Comparison of ENCODE assay signal across 1 cellular context in the genomic region with DNA sequence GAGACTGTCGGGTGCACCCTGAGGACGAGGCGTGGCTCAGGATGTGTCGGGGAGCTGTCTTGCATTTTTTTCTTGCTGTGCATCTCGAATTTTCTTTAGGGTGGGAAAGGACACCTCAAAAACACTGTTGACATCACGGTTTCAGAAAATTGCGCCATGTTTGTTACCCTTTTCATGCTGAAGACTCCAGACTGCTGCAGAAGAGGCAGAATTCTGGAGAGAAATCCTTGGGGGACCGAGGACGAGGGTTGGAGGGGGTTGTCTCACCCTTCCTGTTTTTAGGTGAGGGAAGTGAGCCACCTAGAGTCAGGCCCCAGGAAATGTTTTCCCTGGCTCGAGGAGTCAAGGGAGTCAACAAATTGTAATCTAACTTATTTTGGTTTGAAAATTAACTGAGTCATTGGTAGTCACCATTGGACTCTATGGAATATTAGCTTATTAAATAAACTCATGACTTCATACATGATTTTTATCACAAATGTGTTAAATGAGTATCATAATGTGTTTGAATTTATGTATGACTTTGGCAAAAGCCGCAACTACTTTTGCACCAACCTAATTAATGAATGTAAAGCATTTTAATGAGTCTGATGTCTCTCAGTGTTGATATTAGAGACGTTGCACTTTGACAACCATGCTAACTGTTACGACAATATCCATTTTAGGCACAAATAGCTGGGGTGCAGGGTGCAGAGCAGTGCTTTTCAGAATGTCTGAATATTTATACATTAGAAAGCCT.
A peak's percentile ranks its signal among the peaks of the same experiment; 100 is the strongest.
TF ChIP-seq lines count a peak whose summit lies in the region.

No MANE protein-coding gene starts in this region.

TF ChIP-seq in K562, 482 proteins besides CTCF, POLR2A, EP300 and RAD21 (continues in another document):
- TF ChIP-seq, protein P1, sequence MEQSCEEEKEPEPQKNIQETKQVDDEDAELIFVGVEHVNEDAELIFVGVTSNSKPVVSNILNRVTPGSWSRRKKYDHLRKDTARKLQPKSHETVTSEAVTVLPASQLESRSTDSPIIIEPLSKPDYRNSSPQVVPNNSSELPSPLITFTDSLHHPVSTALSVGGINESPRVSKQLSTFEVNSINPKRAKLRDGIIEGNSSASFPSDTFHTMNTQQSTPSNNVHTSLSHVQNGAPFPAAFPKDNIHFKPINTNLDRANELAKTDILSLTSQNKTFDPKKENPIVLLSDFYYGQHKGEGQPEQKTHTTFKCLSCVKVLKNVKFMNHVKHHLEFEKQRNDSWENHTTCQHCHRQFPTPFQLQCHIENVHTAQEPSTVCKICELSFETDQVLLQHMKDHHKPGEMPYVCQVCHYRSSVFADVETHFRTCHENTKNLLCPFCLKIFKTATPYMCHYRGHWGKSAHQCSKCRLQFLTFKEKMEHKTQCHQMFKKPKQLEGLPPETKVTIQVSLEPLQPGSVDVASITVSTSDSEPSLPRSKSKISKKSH (CRISPR knock-in tag; IDR thresholded peaks at IDR 0.05), result no peak
- TF ChIP-seq CBX1 (IDR thresholded peaks at IDR 0.05; ENCODE audit: low read depth) (0 out of 2 replicates have a peak, but pooled peaks have one; percentile 12), MYC (IDR thresholded peaks at IDR 0.05; ENCODE audit: low read depth, low read length) (peak; percentile 32; the same call in 1 of the 2 replicates), MYC (CRISPR knock-in tag; IDR thresholded peaks at IDR 0.05; ENCODE audit: borderline replicate concordance, low read depth) (no peak), MEIS2 (IDR thresholded peaks at IDR 0.05; ENCODE audit: partially characterized antibody) (no peak), RCOR1 (IDR thresholded peaks at IDR 0.05; ENCODE audit: borderline replicate concordance in 1 of 2, low read depth in 2 of 2, low read length in 2 of 2) (0 out of 4 replicates have a peak, but pooled peaks of 1 of the 2 experiments have one; percentile 4), SMAD2 (IDR thresholded peaks at IDR 0.05; ENCODE audit: low read depth, low read length) (no peak), ARNT (IDR thresholded peaks at IDR 0.05) (peak in 1 of 2 experiments; percentile 40; a peak in 2 of 4 replicates), POLR2AphosphoS5 (IDR thresholded peaks at IDR 0.05; ENCODE audit: control insufficient read depth, insufficient read depth, low read depth, low read length) (0 out of 2 replicates have a peak, but pooled peaks have one; percentile 17), HDAC1 (IDR thresholded peaks at IDR 0.05) (peak in 1 of 2 experiments; percentile 56; a peak in 1 of 4 replicates), GATAD2B (IDR thresholded peaks at IDR 0.05; ENCODE audit: borderline replicate concordance) (peak; percentile 44; the same call in 1 of the 2 replicates), NFIX (CRISPR knock-in tag; IDR thresholded peaks at IDR 0.05; ENCODE audit: low read depth) (no peak), BACH1 (tag; IDR thresholded peaks at IDR 0.05) (peak; percentile 68; the same call in 1 of the 2 replicates), ZNF316 (IDR thresholded peaks at IDR 0.05) (peak; percentile 77), CBX3 (IDR thresholded peaks at IDR 0.05; ENCODE audit: borderline replicate concordance in 1 of 2, low read length in 2 of 2) (peak in 1 of 2 experiments; percentile 15; a peak in 1 of 3 replicates), TAF7 (tag; IDR thresholded peaks at IDR 0.05) (peak; percentile 63), TRIM28 (IDR thresholded peaks at IDR 0.05) (0 out of 2 replicates have a peak, but pooled peaks have one; percentile 19), NFE2 (IDR thresholded peaks at IDR 0.05; ENCODE audit: low read depth) (peak; percentile 84), JUND (IDR thresholded peaks at IDR 0.05; ENCODE audit: borderline replicate concordance, low read depth, low read length) (peak; percentile 33; the same call in 1 of the 2 replicates), JUND (tag; IDR thresholded peaks at IDR 0.05; ENCODE audit: borderline replicate concordance, low read depth, low read length) (peak; percentile 52; the same call in 2 of the 3 replicates), GABPB2 (CRISPR knock-in tag; conservative IDR thresholded peaks at IDR 0.05) (no peak), ZNF644 (tag; IDR thresholded peaks at IDR 0.05; ENCODE audit: low read depth) (0 out of 2 replicates have a peak, but pooled peaks have one; percentile 21), SPI1 (IDR thresholded peaks at IDR 0.05; ENCODE audit: borderline replicate concordance, low read depth, low read length) (peak; percentile 84), KDM2B (CRISPR knock-in tag; IDR thresholded peaks at IDR 0.05) (0 out of 2 replicates have a peak, but pooled peaks have one; percentile 19), MYBL2 (IDR thresholded peaks at IDR 0.05; ENCODE audit: low read depth) (peak; percentile 82), MYBL2 (CRISPR knock-in tag; IDR thresholded peaks at IDR 0.05; ENCODE audit: borderline replicate concordance) (no peak), DACH1 (IDR thresholded peaks at IDR 0.05; ENCODE audit: partially characterized antibody) (peak; percentile 60), WHSC1 (IDR thresholded peaks at IDR 0.05; ENCODE audit: low read length) (no peak), MAFK (IDR thresholded peaks at IDR 0.05; ENCODE audit: low read length) (peak; percentile 61), EHMT2 (IDR thresholded peaks at IDR 0.05) (peak; percentile 39; the same call in 1 of the 2 replicates), BRD9 (IDR thresholded peaks at IDR 0.05; ENCODE audit: low read depth, partially characterized antibody) (peak; percentile 97), FOSL1 (tag; conservative IDR thresholded peaks at IDR 0.05) (0 out of 2 replicates have a peak, but pooled peaks have one; percentile 26), ZNF384 (IDR thresholded peaks at IDR 0.05; ENCODE audit: low read depth, low read length) (peak; percentile 63), NEUROD1 (IDR thresholded peaks at IDR 0.05; ENCODE audit: borderline replicate concordance, low read depth, low read length, partially characterized antibody) (peak; percentile 16)
- TF ChIP-seq, protein P2, sequence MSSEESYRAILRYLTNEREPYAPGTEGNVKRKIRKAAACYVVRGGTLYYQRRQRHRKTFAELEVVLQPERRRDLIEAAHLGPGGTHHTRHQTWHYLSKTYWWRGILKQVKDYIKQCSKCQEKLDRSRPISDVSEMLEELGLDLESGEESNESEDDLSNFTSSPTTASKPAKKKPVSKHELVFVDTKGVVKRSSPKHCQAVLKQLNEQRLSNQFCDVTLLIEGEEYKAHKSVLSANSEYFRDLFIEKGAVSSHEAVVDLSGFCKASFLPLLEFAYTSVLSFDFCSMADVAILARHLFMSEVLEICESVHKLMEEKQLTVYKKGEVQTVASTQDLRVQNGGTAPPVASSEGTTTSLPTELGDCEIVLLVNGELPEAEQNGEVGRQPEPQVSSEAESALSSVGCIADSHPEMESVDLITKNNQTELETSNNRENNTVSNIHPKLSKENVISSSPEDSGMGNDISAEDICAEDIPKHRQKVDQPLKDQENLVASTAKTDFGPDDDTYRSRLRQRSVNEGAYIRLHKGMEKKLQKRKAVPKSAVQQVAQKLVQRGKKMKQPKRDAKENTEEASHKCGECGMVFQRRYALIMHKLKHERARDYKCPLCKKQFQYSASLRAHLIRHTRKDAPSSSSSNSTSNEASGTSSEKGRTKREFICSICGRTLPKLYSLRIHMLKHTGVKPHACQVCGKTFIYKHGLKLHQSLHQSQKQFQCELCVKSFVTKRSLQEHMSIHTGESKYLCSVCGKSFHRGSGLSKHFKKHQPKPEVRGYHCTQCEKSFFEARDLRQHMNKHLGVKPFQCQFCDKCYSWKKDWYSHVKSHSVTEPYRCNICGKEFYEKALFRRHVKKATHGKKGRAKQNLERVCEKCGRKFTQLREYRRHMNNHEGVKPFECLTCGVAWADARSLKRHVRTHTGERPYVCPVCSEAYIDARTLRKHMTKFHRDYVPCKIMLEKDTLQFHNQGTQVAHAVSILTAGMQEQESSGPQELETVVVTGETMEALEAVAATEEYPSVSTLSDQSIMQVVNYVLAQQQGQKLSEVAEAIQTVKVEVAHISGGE (CRISPR knock-in tag; IDR thresholded peaks at IDR 0.05), result peak in 1 of 3 experiments; percentile 28; a peak in 1 of 6 replicates
- TF ChIP-seq, protein P3, sequence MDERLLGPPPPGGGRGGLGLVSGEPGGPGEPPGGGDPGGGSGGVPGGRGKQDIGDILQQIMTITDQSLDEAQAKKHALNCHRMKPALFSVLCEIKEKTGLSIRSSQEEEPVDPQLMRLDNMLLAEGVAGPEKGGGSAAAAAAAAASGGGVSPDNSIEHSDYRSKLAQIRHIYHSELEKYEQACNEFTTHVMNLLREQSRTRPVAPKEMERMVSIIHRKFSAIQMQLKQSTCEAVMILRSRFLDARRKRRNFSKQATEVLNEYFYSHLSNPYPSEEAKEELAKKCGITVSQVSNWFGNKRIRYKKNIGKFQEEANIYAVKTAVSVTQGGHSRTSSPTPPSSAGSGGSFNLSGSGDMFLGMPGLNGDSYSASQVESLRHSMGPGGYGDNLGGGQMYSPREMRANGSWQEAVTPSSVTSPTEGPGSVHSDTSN (CRISPR knock-in tag; IDR thresholded peaks at IDR 0.05; ENCODE audit: low read depth), result no peak
- TF ChIP-seq, protein P3 (tag; conservative IDR thresholded peaks at IDR 0.05; ENCODE audit: low read depth), result no peak
- TF ChIP-seq, protein P4, sequence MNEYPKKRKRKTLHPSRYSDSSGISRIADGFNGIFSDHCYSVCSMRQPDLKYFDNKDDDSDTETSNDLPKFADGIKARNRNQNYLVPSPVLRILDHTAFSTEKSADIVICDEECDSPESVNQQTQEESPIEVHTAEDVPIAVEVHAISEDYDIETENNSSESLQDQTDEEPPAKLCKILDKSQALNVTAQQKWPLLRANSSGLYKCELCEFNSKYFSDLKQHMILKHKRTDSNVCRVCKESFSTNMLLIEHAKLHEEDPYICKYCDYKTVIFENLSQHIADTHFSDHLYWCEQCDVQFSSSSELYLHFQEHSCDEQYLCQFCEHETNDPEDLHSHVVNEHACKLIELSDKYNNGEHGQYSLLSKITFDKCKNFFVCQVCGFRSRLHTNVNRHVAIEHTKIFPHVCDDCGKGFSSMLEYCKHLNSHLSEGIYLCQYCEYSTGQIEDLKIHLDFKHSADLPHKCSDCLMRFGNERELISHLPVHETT (CRISPR knock-in tag; conservative IDR thresholded peaks at IDR 0.05 in 1 of 2, IDR thresholded peaks at IDR 0.05 in 1 of 2), result 0 out of 4 replicates have a peak, but pooled peaks of 1 of the 2 experiments have one; percentile 24
- TF ChIP-seq, protein P5, sequence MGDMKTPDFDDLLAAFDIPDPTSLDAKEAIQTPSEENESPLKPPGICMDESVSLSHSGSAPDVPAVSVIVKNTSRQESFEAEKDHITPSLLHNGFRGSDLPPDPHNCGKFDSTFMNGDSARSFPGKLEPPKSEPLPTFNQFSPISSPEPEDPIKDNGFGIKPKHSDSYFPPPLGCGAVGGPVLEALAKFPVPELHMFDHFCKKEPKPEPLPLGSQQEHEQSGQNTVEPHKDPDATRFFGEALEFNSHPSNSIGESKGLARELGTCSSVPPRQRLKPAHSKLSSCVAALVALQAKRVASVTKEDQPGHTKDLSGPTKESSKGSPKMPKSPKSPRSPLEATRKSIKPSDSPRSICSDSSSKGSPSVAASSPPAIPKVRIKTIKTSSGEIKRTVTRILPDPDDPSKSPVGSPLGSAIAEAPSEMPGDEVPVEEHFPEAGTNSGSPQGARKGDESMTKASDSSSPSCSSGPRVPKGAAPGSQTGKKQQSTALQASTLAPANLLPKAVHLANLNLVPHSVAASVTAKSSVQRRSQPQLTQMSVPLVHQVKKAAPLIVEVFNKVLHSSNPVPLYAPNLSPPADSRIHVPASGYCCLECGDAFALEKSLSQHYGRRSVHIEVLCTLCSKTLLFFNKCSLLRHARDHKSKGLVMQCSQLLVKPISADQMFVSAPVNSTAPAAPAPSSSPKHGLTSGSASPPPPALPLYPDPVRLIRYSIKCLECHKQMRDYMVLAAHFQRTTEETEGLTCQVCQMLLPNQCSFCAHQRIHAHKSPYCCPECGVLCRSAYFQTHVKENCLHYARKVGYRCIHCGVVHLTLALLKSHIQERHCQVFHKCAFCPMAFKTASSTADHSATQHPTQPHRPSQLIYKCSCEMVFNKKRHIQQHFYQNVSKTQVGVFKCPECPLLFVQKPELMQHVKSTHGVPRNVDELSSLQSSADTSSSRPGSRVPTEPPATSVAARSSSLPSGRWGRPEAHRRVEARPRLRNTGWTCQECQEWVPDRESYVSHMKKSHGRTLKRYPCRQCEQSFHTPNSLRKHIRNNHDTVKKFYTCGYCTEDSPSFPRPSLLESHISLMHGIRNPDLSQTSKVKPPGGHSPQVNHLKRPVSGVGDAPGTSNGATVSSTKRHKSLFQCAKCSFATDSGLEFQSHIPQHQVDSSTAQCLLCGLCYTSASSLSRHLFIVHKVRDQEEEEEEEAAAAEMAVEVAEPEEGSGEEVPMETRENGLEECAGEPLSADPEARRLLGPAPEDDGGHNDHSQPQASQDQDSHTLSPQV (IDR thresholded peaks at IDR 0.05), result peak; percentile 61; the same call in 1 of the 2 replicates
- TF ChIP-seq, protein P6, sequence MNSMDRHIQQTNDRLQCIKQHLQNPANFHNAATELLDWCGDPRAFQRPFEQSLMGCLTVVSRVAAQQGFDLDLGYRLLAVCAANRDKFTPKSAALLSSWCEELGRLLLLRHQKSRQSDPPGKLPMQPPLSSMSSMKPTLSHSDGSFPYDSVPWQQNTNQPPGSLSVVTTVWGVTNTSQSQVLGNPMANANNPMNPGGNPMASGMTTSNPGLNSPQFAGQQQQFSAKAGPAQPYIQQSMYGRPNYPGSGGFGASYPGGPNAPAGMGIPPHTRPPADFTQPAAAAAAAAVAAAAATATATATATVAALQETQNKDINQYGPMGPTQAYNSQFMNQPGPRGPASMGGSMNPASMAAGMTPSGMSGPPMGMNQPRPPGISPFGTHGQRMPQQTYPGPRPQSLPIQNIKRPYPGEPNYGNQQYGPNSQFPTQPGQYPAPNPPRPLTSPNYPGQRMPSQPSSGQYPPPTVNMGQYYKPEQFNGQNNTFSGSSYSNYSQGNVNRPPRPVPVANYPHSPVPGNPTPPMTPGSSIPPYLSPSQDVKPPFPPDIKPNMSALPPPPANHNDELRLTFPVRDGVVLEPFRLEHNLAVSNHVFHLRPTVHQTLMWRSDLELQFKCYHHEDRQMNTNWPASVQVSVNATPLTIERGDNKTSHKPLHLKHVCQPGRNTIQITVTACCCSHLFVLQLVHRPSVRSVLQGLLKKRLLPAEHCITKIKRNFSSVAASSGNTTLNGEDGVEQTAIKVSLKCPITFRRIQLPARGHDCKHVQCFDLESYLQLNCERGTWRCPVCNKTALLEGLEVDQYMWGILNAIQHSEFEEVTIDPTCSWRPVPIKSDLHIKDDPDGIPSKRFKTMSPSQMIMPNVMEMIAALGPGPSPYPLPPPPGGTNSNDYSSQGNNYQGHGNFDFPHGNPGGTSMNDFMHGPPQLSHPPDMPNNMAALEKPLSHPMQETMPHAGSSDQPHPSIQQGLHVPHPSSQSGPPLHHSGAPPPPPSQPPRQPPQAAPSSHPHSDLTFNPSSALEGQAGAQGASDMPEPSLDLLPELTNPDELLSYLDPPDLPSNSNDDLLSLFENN (IDR thresholded peaks at IDR 0.05; ENCODE audit: low read depth in 2 of 2, low read length in 2 of 2), result peak in 1 of 2 experiments; percentile 40; a peak in 1 of 4 replicates
